Comparison of ENCODE assay signal across 1 cellular context in the genomic region with DNA sequence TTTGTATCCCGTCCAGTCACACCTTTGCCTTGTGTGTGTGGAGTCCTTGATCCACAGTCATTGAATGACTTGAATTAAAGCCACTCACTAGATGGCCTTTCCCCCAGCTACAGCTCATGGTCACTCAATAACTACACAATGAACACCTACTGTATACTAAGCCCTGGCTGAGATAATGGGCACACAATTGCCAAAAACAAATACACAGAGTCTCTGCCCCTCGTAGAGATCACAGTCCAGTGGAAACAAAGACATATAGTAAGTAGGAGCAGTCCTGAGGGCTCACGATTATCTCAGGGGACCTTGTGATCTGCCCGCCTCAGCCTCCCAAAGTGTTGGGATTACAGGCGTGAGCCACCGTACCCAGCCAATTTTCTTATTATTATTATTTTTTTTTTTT.
TF ChIP-seq lines count a peak whose summit lies in the region.

No MANE protein-coding gene starts in this region.

TF ChIP-seq in A549, 52 proteins besides CTCF, POLR2A, EP300 and RAD21:
- TF ChIP-seq RFX5 (IDR thresholded peaks at IDR 0.05) (no peak), HOXB5 (CRISPR knock-in tag; IDR thresholded peaks at IDR 0.05) (no peak), RARB (CRISPR knock-in tag; IDR thresholded peaks at IDR 0.05) (no peak)
